In genomic region chr6:138690975-138691594, GRCh38 we compare ENCODE assay signal across 11 cellular contexts.
A peak's percentile ranks its signal among the peaks of the same experiment; 100 is the strongest.
DNase-seq lines count a peak whose midpoint lies in the region; ATAC-seq and TF ChIP-seq lines count a peak whose summit lies in the region.
"Had no signal": no experiment of that assay in that cellular context is flagged by ENCODE, and none has a peak within 500 bp of the region (broad histone marks: within the 10 kb centered on the region; RNA-seq: fewer than 3 reads in every experiment).

No MANE protein-coding gene starts in this region.

- H3K27me3 ChIP-seq in AG04450 (ENCODE audit: control insufficient read depth, insufficient read depth, low read length) (no peaks in the 10 kb centered on the region), body of pancreas (no peaks in the 10 kb centered on the region)
- H3K27me3 ChIP-seq: transverse colon had no signal

- no peak for ATAC-seq in body of pancreas

- no peaks in the 10 kb centered on the region for H3K9me3 ChIP-seq in AG04450 (ENCODE audit: control insufficient read depth, insufficient read depth, low read length)
- H3K9me3 ChIP-seq in body of pancreas: no peaks in the 10 kb centered on the region
- H3K9me3 ChIP-seq: prostate gland, transverse colon had no signal

- H3K9me3 Mint-ChIP-seq in mesothelial cell of epicardium: peaks cover 4% of the 10 kb centered on the region

- peak overlapping the region; percentile 91 for H3K27ac Mint-ChIP-seq in mesothelial cell of epicardium

- CTCF ChIA-PET in AG04450 (lab: Charles Lee): interaction anchor here (0.8 to 3.8 kb wide), 13 partner anchors 8 to 673 kb away, joined by 3 to 26 read pairs (median 6); no protein-coding TSS in a partner anchor
- CTCF ChIA-PET in HEK293T (lab: Yijun Ruan, JAX): interaction anchor here (0.9 to 1.8 kb wide), 3 partner anchors 24 to 97 kb away, joined by 3 to 6 read pairs (median 4); no protein-coding TSS in a partner anchor

- peak overlapping the region; percentile 78 for H3K4me3 ChIP-seq in AG04450 (ENCODE audit: low read depth, low read length)
- peak overlapping the region; percentile 67 for H3K4me3 ChIP-seq in LNCaP clone FGC (ENCODE audit: low read depth, low read length)
- peak overlapping the region; percentile 95 for H3K4me3 ChIP-seq in coronary artery
- no peak overlapping the region for H3K4me3 ChIP-seq in body of pancreas

- peaks cover 16% of the 10 kb centered on the region for H3K4me1 ChIP-seq in body of pancreas
- H3K4me1 ChIP-seq: prostate gland had no signal

- no peaks in the 10 kb centered on the region for H3K27me3 Mint-ChIP-seq in mesothelial cell of epicardium (ENCODE audit: low read depth)

- no peak for TF ChIP-seq POLR2A in body of pancreas (IDR thresholded peaks at IDR 0.05)

- TF ChIP-seq CTCF in AG04450 (IDR thresholded peaks at IDR 0.05; ENCODE audit: low read depth, low read length): no peak
- no peak for TF ChIP-seq CTCF in LNCaP clone FGC (IDR thresholded peaks at IDR 0.05; ENCODE audit: control insufficient read depth, extremely low read depth, insufficient read depth)
- TF ChIP-seq CTCF in coronary artery (IDR thresholded peaks at IDR 0.05): no peak
- TF ChIP-seq CTCF in mesothelial cell of epicardium (IDR thresholded peaks at IDR 0.05; ENCODE audit: unreplicated experiment): no peak
- no peak for TF ChIP-seq CTCF in body of pancreas (IDR thresholded peaks at IDR 0.05)

- POLR2A ChIA-PET in AG04450 (lab: Yijun Ruan, JAX): interaction anchor here (1.3 to 2.2 kb wide), 2 partner anchors 8 to 18 kb away, joined by 5 to 10 read pairs; no protein-coding TSS in a partner anchor
- POLR2A ChIA-PET in HEK293T (lab: Yijun Ruan, JAX): interaction anchor here (0.6 to 1.9 kb wide), 5 partner anchors 17 to 98 kb away, joined by 3 to 7 read pairs (median 5); no protein-coding TSS in a partner anchor

- peaks cover 11% of the 10 kb centered on the region for H3K4me1 Mint-ChIP-seq in mesothelial cell of epicardium

- H3K36me3 ChIP-seq in body of pancreas (replicated peaks in 1 of 2; ENCODE audit: insufficient read depth in 1 of 2, low read depth in 2 of 2): no peaks in the 10 kb centered on the region
- H3K36me3 ChIP-seq: prostate gland, transverse colon had no signal

- H3K27ac ChIP-seq in AG04450 (ENCODE audit: low read depth, low read length): no peak overlapping the region
- H3K27ac ChIP-seq in coronary artery: no peak overlapping the region
- H3K27ac ChIP-seq in body of pancreas: no peak overlapping the region

- H3K36me3 Mint-ChIP-seq in mesothelial cell of epicardium: no peaks in the 10 kb centered on the region

- DNase-seq in AG04450 (ENCODE audit: low read depth, low spot score): no peak
- DNase-seq in LNCaP clone FGC (ENCODE audit: low read depth): no peak
- DNase-seq in coronary artery (ENCODE audit: low spot score): no peak
- DNase-seq in mesothelial cell of epicardium (ENCODE audit: low spot score in 2 of 2, unreplicated experiment in 2 of 2): no peak
- no peak for DNase-seq in HEK293T (ENCODE audit: extremely low spot score)
- DNase-seq in NCI-H128 (lab: John Stamatoyannopoulos, UW; ENCODE audit: unreplicated experiment): no peak
- DNase-seq in middle frontal gyrus (ENCODE audit: extremely low spot score, low spot score): no peak
- DNase-seq in body of pancreas: no peak
- DNase-seq: RPMI8226, transverse colon had no signal

- intact Hi-C loops in body of pancreas (cut with DNase I): loop anchor here (5.0 kb wide), 1 partner anchor 76 kb away; no protein-coding TSS in a partner anchor

- 67 to 68% methylated on average over 11 of the region's 11 CpGs for WGBS in body of pancreas, 2 donors

- peak overlapping the region; percentile 87 for H3K4me3 Mint-ChIP-seq in mesothelial cell of epicardium

TF ChIP-seq in HEK293T, 16 proteins besides CTCF, POLR2A, EP300 and RAD21:
- TF ChIP-seq TARDBP (IDR thresholded peaks at IDR 0.05) (no peak), HDGF (IDR thresholded peaks at IDR 0.05; ENCODE audit: borderline replicate concordance) (no peak), NFRKB (IDR thresholded peaks at IDR 0.05) (no peak), FOXM1 (IDR thresholded peaks at IDR 0.05; ENCODE audit: borderline replicate concordance) (no peak), ELF4 (IDR thresholded peaks at IDR 0.05) (no peak), FOXK2 (IDR thresholded peaks at IDR 0.05) (no peak), ARNT (IDR thresholded peaks at IDR 0.05) (no peak), BHLHE40 (IDR thresholded peaks at IDR 0.05; ENCODE audit: borderline replicate concordance) (no peak)

Comparison
In these comparisons a context has a peak if more than half of its experiments do, and no peak if none do; other contexts are left out.
1. H3K4me3 ChIP-seq: peak in AG04450 (single experiment), LNCaP clone FGC (single experiment) and coronary artery (single experiment); none in body of pancreas (0 of 2).